In genomic region chr12:3838065-3838464, GRCh38 we compare ENCODE assay signal across 1 cellular context.
TF ChIP-seq lines count a peak whose summit lies in the region.

No MANE protein-coding gene starts in this region.

TF ChIP-seq in GM12878, 131 proteins besides CTCF, POLR2A, EP300 and RAD21 (continued from another document):
- TF ChIP-seq RELB (IDR thresholded peaks at IDR 0.05; ENCODE audit: low read depth): 0 out of 2 replicates have a peak, but pooled peaks have one; percentile 13
